1 cellular context compared by ENCODE assay signal in genomic region chr1:170618418-170618817, GRCh38.
TF ChIP-seq lines count a peak whose summit lies in the region.

No MANE protein-coding gene starts in this region.

TF ChIP-seq in GM12878, 131 proteins besides CTCF, POLR2A, EP300 and RAD21 (continued from another document):
- TF ChIP-seq, protein P1, sequence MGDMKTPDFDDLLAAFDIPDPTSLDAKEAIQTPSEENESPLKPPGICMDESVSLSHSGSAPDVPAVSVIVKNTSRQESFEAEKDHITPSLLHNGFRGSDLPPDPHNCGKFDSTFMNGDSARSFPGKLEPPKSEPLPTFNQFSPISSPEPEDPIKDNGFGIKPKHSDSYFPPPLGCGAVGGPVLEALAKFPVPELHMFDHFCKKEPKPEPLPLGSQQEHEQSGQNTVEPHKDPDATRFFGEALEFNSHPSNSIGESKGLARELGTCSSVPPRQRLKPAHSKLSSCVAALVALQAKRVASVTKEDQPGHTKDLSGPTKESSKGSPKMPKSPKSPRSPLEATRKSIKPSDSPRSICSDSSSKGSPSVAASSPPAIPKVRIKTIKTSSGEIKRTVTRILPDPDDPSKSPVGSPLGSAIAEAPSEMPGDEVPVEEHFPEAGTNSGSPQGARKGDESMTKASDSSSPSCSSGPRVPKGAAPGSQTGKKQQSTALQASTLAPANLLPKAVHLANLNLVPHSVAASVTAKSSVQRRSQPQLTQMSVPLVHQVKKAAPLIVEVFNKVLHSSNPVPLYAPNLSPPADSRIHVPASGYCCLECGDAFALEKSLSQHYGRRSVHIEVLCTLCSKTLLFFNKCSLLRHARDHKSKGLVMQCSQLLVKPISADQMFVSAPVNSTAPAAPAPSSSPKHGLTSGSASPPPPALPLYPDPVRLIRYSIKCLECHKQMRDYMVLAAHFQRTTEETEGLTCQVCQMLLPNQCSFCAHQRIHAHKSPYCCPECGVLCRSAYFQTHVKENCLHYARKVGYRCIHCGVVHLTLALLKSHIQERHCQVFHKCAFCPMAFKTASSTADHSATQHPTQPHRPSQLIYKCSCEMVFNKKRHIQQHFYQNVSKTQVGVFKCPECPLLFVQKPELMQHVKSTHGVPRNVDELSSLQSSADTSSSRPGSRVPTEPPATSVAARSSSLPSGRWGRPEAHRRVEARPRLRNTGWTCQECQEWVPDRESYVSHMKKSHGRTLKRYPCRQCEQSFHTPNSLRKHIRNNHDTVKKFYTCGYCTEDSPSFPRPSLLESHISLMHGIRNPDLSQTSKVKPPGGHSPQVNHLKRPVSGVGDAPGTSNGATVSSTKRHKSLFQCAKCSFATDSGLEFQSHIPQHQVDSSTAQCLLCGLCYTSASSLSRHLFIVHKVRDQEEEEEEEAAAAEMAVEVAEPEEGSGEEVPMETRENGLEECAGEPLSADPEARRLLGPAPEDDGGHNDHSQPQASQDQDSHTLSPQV (IDR thresholded peaks at IDR 0.05) = no peak
- TF ChIP-seq, protein P2, sequence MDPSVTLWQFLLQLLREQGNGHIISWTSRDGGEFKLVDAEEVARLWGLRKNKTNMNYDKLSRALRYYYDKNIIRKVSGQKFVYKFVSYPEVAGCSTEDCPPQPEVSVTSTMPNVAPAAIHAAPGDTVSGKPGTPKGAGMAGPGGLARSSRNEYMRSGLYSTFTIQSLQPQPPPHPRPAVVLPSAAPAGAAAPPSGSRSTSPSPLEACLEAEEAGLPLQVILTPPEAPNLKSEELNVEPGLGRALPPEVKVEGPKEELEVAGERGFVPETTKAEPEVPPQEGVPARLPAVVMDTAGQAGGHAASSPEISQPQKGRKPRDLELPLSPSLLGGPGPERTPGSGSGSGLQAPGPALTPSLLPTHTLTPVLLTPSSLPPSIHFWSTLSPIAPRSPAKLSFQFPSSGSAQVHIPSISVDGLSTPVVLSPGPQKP (IDR thresholded peaks at IDR 0.05; ENCODE audit: low read depth, low read length) = no peak
- TF ChIP-seq LARP7 (IDR thresholded peaks at IDR 0.05) (no peak), JUNB (IDR thresholded peaks at IDR 0.05) (no peak), EGR1 (IDR thresholded peaks at IDR 0.05; ENCODE audit: borderline replicate concordance in 1 of 2, low read depth in 2 of 2, low read length in 2 of 2) (no peak), IKZF1 (conservative IDR thresholded peaks at IDR 0.05) (peak; percentile 30; the same call in 1 of the 2 replicates), GATAD2B (conservative IDR thresholded peaks at IDR 0.05; ENCODE audit: low read depth) (no peak), TCF7 (IDR thresholded peaks at IDR 0.05; ENCODE audit: borderline replicate concordance) (no peak), MTA2 (IDR thresholded peaks at IDR 0.05; ENCODE audit: low read depth) (peak; percentile 16; the same call in 1 of the 2 replicates), BMI1 (IDR thresholded peaks at IDR 0.05; ENCODE audit: borderline replicate concordance) (no peak), RUNX3 (IDR thresholded peaks at IDR 0.05; ENCODE audit: low read length) (no peak), SMAD5 (IDR thresholded peaks at IDR 0.05; ENCODE audit: low read depth) (no peak), ZNF207 (IDR thresholded peaks at IDR 0.05; ENCODE audit: borderline replicate concordance) (no peak), MYC (IDR thresholded peaks at IDR 0.05; ENCODE audit: insufficient read depth, insufficient read length, insufficient replicate concordance, low read length, severe bottlenecking) (no peak), CBX3 (IDR thresholded peaks at IDR 0.05; ENCODE audit: borderline replicate concordance, low read depth) (no peak), ZNF24 (IDR thresholded peaks at IDR 0.05) (no peak)
- TF ChIP-seq, protein P3, sequence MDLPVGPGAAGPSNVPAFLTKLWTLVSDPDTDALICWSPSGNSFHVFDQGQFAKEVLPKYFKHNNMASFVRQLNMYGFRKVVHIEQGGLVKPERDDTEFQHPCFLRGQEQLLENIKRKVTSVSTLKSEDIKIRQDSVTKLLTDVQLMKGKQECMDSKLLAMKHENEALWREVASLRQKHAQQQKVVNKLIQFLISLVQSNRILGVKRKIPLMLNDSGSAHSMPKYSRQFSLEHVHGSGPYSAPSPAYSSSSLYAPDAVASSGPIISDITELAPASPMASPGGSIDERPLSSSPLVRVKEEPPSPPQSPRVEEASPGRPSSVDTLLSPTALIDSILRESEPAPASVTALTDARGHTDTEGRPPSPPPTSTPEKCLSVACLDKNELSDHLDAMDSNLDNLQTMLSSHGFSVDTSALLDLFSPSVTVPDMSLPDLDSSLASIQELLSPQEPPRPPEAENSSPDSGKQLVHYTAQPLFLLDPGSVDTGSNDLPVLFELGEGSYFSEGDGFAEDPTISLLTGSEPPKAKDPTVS (IDR thresholded peaks at IDR 0.05; ENCODE audit: low read depth, low read length) = no peak
